ENCODE assay signal across 9 cellular contexts in genomic region chr11:119832536-119832935, GRCh38.
DNase-seq lines count a peak whose midpoint lies in the region; ATAC-seq, FAIRE-seq and TF ChIP-seq lines count a peak whose summit lies in the region.
"Had no signal": no experiment of that assay in that cellular context is flagged by ENCODE, and none has a peak within 500 bp of the region (broad histone marks: within the 10 kb centered on the region; RNA-seq: fewer than 3 reads in every experiment).

No MANE protein-coding gene starts in this region.

- DNase-seq in EL (peak; percentile 31), NCI-H2196 (lab: John Stamatoyannopoulos, UW; ENCODE audit: unreplicated experiment) (peak; percentile 13), fibroblast of mammary gland (ENCODE audit: low read depth) (peak; percentile 65), non-pigmented ciliary epithelial cell (ENCODE audit: low read depth) (peak; percentile 8), frontal cortex (ENCODE audit: low spot score in 2 of 2) (no peak)
- no peak for DNase-seq in activated CD4-positive, alpha-beta T cell treated with anti-CD3 and anti-CD28 coated beads for 1 hour
- DNase-seq: activated CD4-positive, CD25-positive, alpha-beta regulatory T cell had no signal

- ATAC-seq in HG03460 (IDR thresholded peaks at IDR 0.05; ENCODE audit: unreplicated experiment) (no peak), HG03354 (IDR thresholded peaks at IDR 0.05; ENCODE audit: poor library complexity, severe bottlenecking, unreplicated experiment) (no peak)

- H3K4me3 ChIP-seq in fibroblast of mammary gland (ENCODE audit: control insufficient read depth, low read depth, low read length) = no peak overlapping the region

- no peak for TF ChIP-seq CTCF in fibroblast of mammary gland (conservative IDR thresholded peaks at IDR 0.05; ENCODE audit: control insufficient read depth, insufficient read depth, low read depth, low read length)

- FAIRE-seq in frontal cortex (lab: Jason Lieb, UNC) = no peak

Comparison
In these comparisons a context has a peak if more than half of its experiments do, and no peak if none do; other contexts are left out.
1. DNase-seq: peak in EL (single experiment), NCI-H2196 (single experiment), fibroblast of mammary gland (single experiment) and non-pigmented ciliary epithelial cell (single experiment); none in activated CD4-positive, alpha-beta T cell treated with anti-CD3 and anti-CD28 coated beads for 1 hour (single experiment) and frontal cortex (0 of 2).